22 cellular contexts compared by ENCODE assay signal in the genomic region with DNA sequence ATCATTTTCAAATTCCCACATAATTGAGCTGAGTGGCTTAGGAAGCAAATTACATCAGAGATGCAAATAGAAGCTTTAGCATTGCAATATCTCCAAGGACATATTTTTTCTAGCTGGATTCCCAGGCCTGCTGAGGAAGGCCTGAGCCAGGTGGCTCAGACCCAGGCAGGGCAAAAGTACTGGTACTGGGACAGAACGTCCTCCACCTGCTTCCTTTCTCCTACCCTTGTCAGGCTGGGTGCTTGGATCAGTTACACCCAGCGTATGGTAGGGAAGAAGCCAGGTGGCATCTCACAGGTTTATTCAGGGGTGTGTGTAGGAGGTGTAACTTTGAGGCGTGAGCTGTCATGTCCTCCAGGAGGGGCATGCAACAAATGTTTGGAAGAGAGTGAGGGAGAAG.
"Had no signal": no experiment of that assay in that cellular context is flagged by ENCODE, and none has a peak within 500 bp of the region (broad histone marks: within the 10 kb centered on the region; RNA-seq: fewer than 3 reads in every experiment).

No MANE protein-coding gene starts in this region.

- H3K27ac Mint-ChIP-seq: effector memory CD8-positive, alpha-beta T cell; stimulated activated memory B cell treated with anti-CD40 and anti-IgM and Interleukin-4, amounts not matched to agents 10 μg/mL and 1 μg/mL and 100 μg/mL, for 72 hours had no signal

- H3K4me3 ChIP-seq: ascending aorta, breast epithelium, esophagus squamous epithelium, hepatocyte, prostate gland, right lobe of liver, smooth muscle cell, thoracic aorta, upper lobe of right lung had no signal

- H3K27ac ChIP-seq: ascending aorta, breast epithelium, esophagus squamous epithelium, hepatocyte, prostate gland, right lobe of liver, thoracic aorta, upper lobe of right lung had no signal

- ATAC-seq: effector memory CD8-positive, alpha-beta T cell; left colon; right lobe of liver; stimulated activated memory B cell treated with anti-CD40 and anti-IgM and Interleukin-4, amounts not matched to agents 10 μg/mL and 1 μg/mL and 100 μg/mL, for 72 hours; upper lobe of right lung had no signal

- H3K36me3 Mint-ChIP-seq: stimulated activated memory B cell treated with anti-CD40 and anti-IgM and Interleukin-4, amounts not matched to agents 10 μg/mL and 1 μg/mL and 100 μg/mL, for 72 hours had no signal

- H3K36me3 ChIP-seq: ascending aorta, breast epithelium, esophagus squamous epithelium, prostate gland, right lobe of liver, thoracic aorta, upper lobe of right lung had no signal

- H3K9me3 ChIP-seq: ascending aorta, breast epithelium, esophagus squamous epithelium, prostate gland, right lobe of liver, thoracic aorta, upper lobe of right lung had no signal

- H3K27me3 Mint-ChIP-seq: stimulated activated memory B cell treated with anti-CD40 and anti-IgM and Interleukin-4, amounts not matched to agents 10 μg/mL and 1 μg/mL and 100 μg/mL, for 72 hours had no signal

- DNase-seq: activated CD4-positive, CD25-positive, alpha-beta regulatory T cell treated with anti-CD3 and anti-CD28 coated beads, Interleukin-2, amount 50 U/mL, for 72 hours; activated CD8-positive, alpha-beta memory T cell treated with anti-CD3 and anti-CD28 coated beads for 24 hours; activated CD8-positive, alpha-beta memory T cell treated with anti-CD3 and anti-CD28 coated beads, Interleukin-2, amount 50 U/mL, for 48 hours; activated effector memory CD4-positive, alpha-beta T cell treated with anti-CD3 and anti-CD28 coated beads, Interleukin-2, amount 50 U/mL, for 16 hours; activated naive CD4-positive, alpha-beta T cell treated with anti-CD3 and anti-CD28 coated beads, Interleukin-2, amount 50 U/mL, for 16 hours; activated T-cell treated with anti-CD3 and anti-CD28 coated beads, Interleukin-2, amount 50 U/mL, for 48 hours; effector memory CD8-positive, alpha-beta T cell; esophagus squamous epithelium; left colon; mammary epithelial cell; stimulated activated CD4-positive, alpha-beta T cell treated with anti-CD3 and anti-CD28 coated beads, Interleukin-4, amount 100 ng/mL, for 1 hour; T-helper 1 cell; upper lobe of right lung had no signal

- H3K4me1 ChIP-seq: ascending aorta, breast epithelium, prostate gland had no signal

- H3K9me3 Mint-ChIP-seq: effector memory CD8-positive, alpha-beta T cell; stimulated activated memory B cell treated with anti-CD40 and anti-IgM and Interleukin-4, amounts not matched to agents 10 μg/mL and 1 μg/mL and 100 μg/mL, for 72 hours had no signal

- H3K4me3 Mint-ChIP-seq: effector memory CD8-positive, alpha-beta T cell; neural crest cell; stimulated activated memory B cell treated with anti-CD40 and anti-IgM and Interleukin-4, amounts not matched to agents 10 μg/mL and 1 μg/mL and 100 μg/mL, for 72 hours had no signal

- H3K27me3 ChIP-seq: ascending aorta, breast epithelium, esophagus squamous epithelium, hepatocyte, right lobe of liver, upper lobe of right lung had no signal
